In genomic region chr15:98441599-98441998, GRCh38 we compare ENCODE assay signal across 25 cellular contexts.
"Had no signal": no experiment of that assay in that cellular context is flagged by ENCODE, and none has a peak within 500 bp of the region (broad histone marks: within the 10 kb centered on the region; RNA-seq: fewer than 3 reads in every experiment).

No MANE protein-coding gene starts in this region.

- H3K27me3 ChIP-seq: ovary, right lobe of liver, sigmoid colon, thyroid gland, tibial nerve, upper lobe of left lung, vagina had no signal

- H3K27ac Mint-ChIP-seq: natural killer cell; nephron; stimulated activated effector memory CD8-positive, alpha-beta T cell treated with anti-CD3 and anti-CD28 coated beads, Interleukin-12 subunit alpha, Interleukin-12 subunit beta, amount 100 ng/mL, for 72 hours; stimulated activated naive B cell treated with anti-CD40 and anti-IgM and Interleukin-4, amounts not matched to agents 10 μg/mL and 1 μg/mL and 100 μg/mL, for 72 hours; stimulated activated naive CD8-positive, alpha-beta T cell treated with anti-CD3 and anti-CD28 coated beads, Interleukin-15, Interleukin-2, amounts not matched to agents 100 ng/mL and 50 ng/mL, for 24 hours had no signal

- H3K4me1 Mint-ChIP-seq: stimulated activated effector memory CD8-positive, alpha-beta T cell treated with anti-CD3 and anti-CD28 coated beads, Interleukin-12 subunit alpha, Interleukin-12 subunit beta, amount 100 ng/mL, for 72 hours had no signal

- H3K9me3 Mint-ChIP-seq: natural killer cell; nephron; stimulated activated effector memory CD8-positive, alpha-beta T cell treated with anti-CD3 and anti-CD28 coated beads, Interleukin-12 subunit alpha, Interleukin-12 subunit beta, amount 100 ng/mL, for 72 hours; stimulated activated naive CD8-positive, alpha-beta T cell treated with anti-CD3 and anti-CD28 coated beads, Interleukin-15, Interleukin-2, amounts not matched to agents 100 ng/mL and 50 ng/mL, for 24 hours had no signal

- H3K27ac ChIP-seq: neutrophil, ovary, parathyroid adenoma, psoas muscle, right lobe of liver, sigmoid colon, stomach, thoracic aorta, thyroid gland, upper lobe of left lung, vagina had no signal

- H2AFZ ChIP-seq: parathyroid adenoma had no signal

- H3K4me1 ChIP-seq: parathyroid adenoma, psoas muscle, right lobe of liver, thyroid gland, upper lobe of left lung had no signal

- H3K4me3 Mint-ChIP-seq: natural killer cell; nephron; stimulated activated effector memory CD8-positive, alpha-beta T cell treated with anti-CD3 and anti-CD28 coated beads, Interleukin-12 subunit alpha, Interleukin-12 subunit beta, amount 100 ng/mL, for 72 hours; stimulated activated naive B cell treated with anti-CD40 and anti-IgM and Interleukin-4, amounts not matched to agents 10 μg/mL and 1 μg/mL and 100 μg/mL, for 72 hours; stimulated activated naive CD8-positive, alpha-beta T cell treated with anti-CD3 and anti-CD28 coated beads, Interleukin-15, Interleukin-2, amounts not matched to agents 100 ng/mL and 50 ng/mL, for 24 hours had no signal

- H3K36me3 ChIP-seq: neutrophil, ovary, right lobe of liver, sigmoid colon, stomach, thoracic aorta, thyroid gland, tibial nerve, upper lobe of left lung, vagina had no signal

- H3K9ac ChIP-seq: parathyroid adenoma had no signal

- DNase-seq: natural killer cell; ovary; posterior cingulate gyrus; psoas muscle; right cardiac atrium; right lobe of liver; sigmoid colon; stimulated activated CD4-positive, alpha-beta T cell treated with anti-CD3 and anti-CD28 coated beads, Interleukin-15, amount 100 ng/mL, for 24 hours; stimulated activated CD4-positive, alpha-beta T cell treated with anti-CD3 and anti-CD28 coated beads, Interleukin-2, amount 100 ng/mL, for 24 hours; stimulated activated CD4-positive, alpha-beta T cell treated with anti-CD3 and anti-CD28 coated beads, Interleukin-2, amount 100 ng/mL, for 48 hours; stimulated activated CD4-positive, alpha-beta T cell treated with anti-CD3 and anti-CD28 coated beads, Interleukin-4, amount 100 ng/mL, for 24 hours; stimulated activated naive CD4-positive, alpha-beta T cell treated with Interleukin-2 at 50 U/mL for 16 hours; stomach; thyroid gland; trophoblast cell; upper lobe of left lung had no signal

- H3K36me3 Mint-ChIP-seq: natural killer cell; stimulated activated effector memory CD8-positive, alpha-beta T cell treated with anti-CD3 and anti-CD28 coated beads, Interleukin-12 subunit alpha, Interleukin-12 subunit beta, amount 100 ng/mL, for 72 hours; stimulated activated naive B cell treated with anti-CD40 and anti-IgM and Interleukin-4, amounts not matched to agents 10 μg/mL and 1 μg/mL and 100 μg/mL, for 72 hours had no signal

- H3K79me2 ChIP-seq: parathyroid adenoma had no signal

- H3K4me3 ChIP-seq: ovary, psoas muscle, right lobe of liver, sigmoid colon, stomach, thoracic aorta, thyroid gland, tibial nerve, upper lobe of left lung, vagina had no signal

- H3K9me3 ChIP-seq: neutrophil, ovary, psoas muscle, right lobe of liver, sigmoid colon, stomach, thoracic aorta, thyroid gland, tibial nerve, upper lobe of left lung, vagina had no signal
